ENCODE assay signal across 13 cellular contexts in genomic region chr2:33595385-33595784, GRCh38.
"Had no signal": no experiment of that assay in that cellular context is flagged by ENCODE, and none has a peak within 500 bp of the region (broad histone marks: within the 10 kb centered on the region; RNA-seq: fewer than 3 reads in every experiment).

No MANE protein-coding gene starts in this region.

- H3K27me3 ChIP-seq: colonic mucosa, foreskin keratinocyte, pancreas, thyroid gland had no signal

- H3K36me3 ChIP-seq: colonic mucosa had no signal

- ATAC-seq: foreskin keratinocyte; pancreas; stimulated activated memory B cell treated with anti-CD40 and anti-IgM and Interleukin-4, amounts not matched to agents 10 μg/mL and 1 μg/mL and 100 μg/mL, for 72 hours; WTC11 had no signal

- H3K9me3 Mint-ChIP-seq: activated naive CD4-positive, alpha-beta T cell treated with anti-CD3 and anti-CD28 coated beads, Interleukin-2, amount 10 ng/mL, durations not matched to agents 7 days and 5 days; activated T-helper 2 cell treated with anti-CD3 and anti-CD28 coated beads, Interferon-gamma antibody, Interleukin-2, Interleukin-4, amounts not matched to agents 10 μg/mL and 5 μg/mL and 100 μg/mL, durations not matched to agents 14 hours and 24 hours and 36 hours; nephron progenitor cell; stimulated activated memory B cell treated with anti-CD40 and anti-IgM and Interleukin-4, amounts not matched to agents 10 μg/mL and 1 μg/mL and 100 μg/mL, for 72 hours; WTC11 had no signal

- H3K4me3 ChIP-seq: colonic mucosa, pancreas, thyroid gland had no signal

- FAIRE-seq: pancreas, urothelium cell line had no signal

- H3K27me3 Mint-ChIP-seq: stimulated activated memory B cell treated with anti-CD40 and anti-IgM and Interleukin-4, amounts not matched to agents 10 μg/mL and 1 μg/mL and 100 μg/mL, for 72 hours had no signal

- DNase-seq: activated CD4-positive, alpha-beta T cell treated with anti-CD3 and anti-CD28 coated beads for 48 hours; activated naive CD4-positive, alpha-beta T cell treated with anti-CD3 and anti-CD28 coated beads, Interleukin-2, amount 10 ng/mL, durations not matched to agents 7 days and 5 days; colonic mucosa; effector CD4-positive, alpha-beta T cell; foreskin keratinocyte; nephron progenitor cell; pancreas; T-helper 2 cell; thyroid gland had no signal

- H3K4me3 Mint-ChIP-seq: activated naive CD4-positive, alpha-beta T cell treated with anti-CD3 and anti-CD28 coated beads, Interleukin-2, amount 10 ng/mL, durations not matched to agents 7 days and 5 days; nephron progenitor cell; stimulated activated memory B cell treated with anti-CD40 and anti-IgM and Interleukin-4, amounts not matched to agents 10 μg/mL and 1 μg/mL and 100 μg/mL, for 72 hours; WTC11 had no signal

- H3K27ac ChIP-seq: colonic mucosa, foreskin keratinocyte, pancreas, thyroid gland had no signal

- H3K27ac Mint-ChIP-seq: activated naive CD4-positive, alpha-beta T cell treated with anti-CD3 and anti-CD28 coated beads, Interleukin-2, amount 10 ng/mL, durations not matched to agents 7 days and 5 days; activated T-helper 2 cell treated with anti-CD3 and anti-CD28 coated beads, Interferon-gamma antibody, Interleukin-2, Interleukin-4, amounts not matched to agents 10 μg/mL and 5 μg/mL and 100 μg/mL, durations not matched to agents 14 hours and 24 hours and 36 hours; nephron progenitor cell; stimulated activated memory B cell treated with anti-CD40 and anti-IgM and Interleukin-4, amounts not matched to agents 10 μg/mL and 1 μg/mL and 100 μg/mL, for 72 hours had no signal

- H3K9me3 ChIP-seq: colonic mucosa, pancreas, thyroid gland had no signal
